9 cellular contexts compared by ENCODE assay signal in genomic region chr11:129846508-129847335, GRCh38. TPM values are rescaled to one million over a fixed set of nuclear protein-coding genes. Genes with fewer than 3 reads are reported as not detected.
DNase-seq lines count a peak whose midpoint lies in the region; ATAC-seq lines count a peak whose summit lies in the region.
"Had no signal": no experiment of that assay in that cellular context is flagged by ENCODE, and none has a peak within 500 bp of the region (broad histone marks: within the 10 kb centered on the region; RNA-seq: fewer than 3 reads in every experiment).

No MANE protein-coding gene starts in this region.

- H3K14ac ChIP-seq in mesenchymal stem cell (ENCODE audit: low read length in 2 of 2) = no peak overlapping the region

- H3K27ac Mint-ChIP-seq in activated naive CD4-positive, alpha-beta T cell treated with anti-CD3 and anti-CD28 coated beads, Interleukin-2, amount 10 ng/mL, durations not matched to agents 7 days and 5 days = peak overlapping the region; percentile 62

- no peaks in the 10 kb centered on the region for H3K79me1 ChIP-seq in mesenchymal stem cell (replicated peaks; ENCODE audit: low read length, poor library complexity, severe bottlenecking)

- ATAC-seq in GM18520 (IDR thresholded peaks at IDR 0.05; ENCODE audit: unreplicated experiment) = no peak
- ATAC-seq in GM18868 (IDR thresholded peaks at IDR 0.05; ENCODE audit: unreplicated experiment) = no peak
- no peak for ATAC-seq in GM21526 (IDR thresholded peaks at IDR 0.05; ENCODE audit: low FRiP score, unreplicated experiment)

- peaks cover 6 to 10% of the 10 kb centered on the region in 2 experiments for H3K27me3 ChIP-seq in mesenchymal stem cell (ENCODE audit: control insufficient read depth in 1 of 2, insufficient read depth in 1 of 2, low read length in 2 of 2)
- H3K27me3 ChIP-seq: heart right ventricle had no signal

- peaks cover 38% of the 10 kb centered on the region for H3K4me1 Mint-ChIP-seq in activated naive CD4-positive, alpha-beta T cell treated with anti-CD3 and anti-CD28 coated beads, Interleukin-2, amount 10 ng/mL, durations not matched to agents 7 days and 5 days

- H2BK15ac ChIP-seq in mesenchymal stem cell (ENCODE audit: low read depth, poor library complexity, severe bottlenecking) = no peak overlapping the region

- peak overlapping the region; percentile 44 for H3K27ac ChIP-seq in mesenchymal stem cell (ENCODE audit: low read length, poor library complexity, severe bottlenecking)
- H3K27ac ChIP-seq: heart right ventricle had no signal

- CTCF ChIA-PET in activated naive CD4-positive, alpha-beta T cell treated with anti-CD3 and anti-CD28 coated beads, Interleukin-2, amount 10 ng/mL, durations not matched to agents 7 days and 5 days (lab: Charles Lee) = interaction anchor here (0.7 kb wide), 1 partner anchor 39 kb away, joined by 3 read pairs; no protein-coding TSS in a partner anchor

- H3K4me3 Mint-ChIP-seq in activated naive CD4-positive, alpha-beta T cell treated with anti-CD3 and anti-CD28 coated beads, Interleukin-2, amount 10 ng/mL, durations not matched to agents 7 days and 5 days = no peak overlapping the region

- no peak overlapping the region for H3K4ac ChIP-seq in mesenchymal stem cell (ENCODE audit: low read depth in 1 of 2, low read length in 2 of 2)

- H4K91ac ChIP-seq in mesenchymal stem cell (ENCODE audit: low read length) = no peak overlapping the region

- no peaks in the 10 kb centered on the region for H3K9me3 ChIP-seq in mesenchymal stem cell (ENCODE audit: control insufficient read depth, low read length)
- H3K9me3 ChIP-seq: heart right ventricle had no signal

- no peak overlapping the region for H3K18ac ChIP-seq in mesenchymal stem cell (ENCODE audit: low read depth in 1 of 2, low read length in 2 of 2)

- H4K8ac ChIP-seq in mesenchymal stem cell (ENCODE audit: low read length) = no peak overlapping the region

- no peak overlapping the region for H3K4me3 ChIP-seq in mesenchymal stem cell (ENCODE audit: insufficient read depth in 1 of 2, low read depth in 1 of 2, low read length in 2 of 2)
- H3K4me3 ChIP-seq: heart right ventricle had no signal

- H2AK5ac ChIP-seq in mesenchymal stem cell (ENCODE audit: low read length, severe bottlenecking) = no peak overlapping the region

- H2AFZ ChIP-seq in mesenchymal stem cell (ENCODE audit: low read depth, low read length) = no peak overlapping the region

- H3K4me2 ChIP-seq in mesenchymal stem cell (ENCODE audit: low read length, poor library complexity, severe bottlenecking) = no peak overlapping the region

- H3K36me3 ChIP-seq in mesenchymal stem cell (ENCODE audit: control insufficient read depth in 1 of 2, insufficient read depth in 2 of 2, low read depth in 1 of 2, low read length in 2 of 2) = no peaks in the 10 kb centered on the region
- H3K36me3 ChIP-seq: heart right ventricle had no signal

- no peaks in the 10 kb centered on the region for H3K27me3 Mint-ChIP-seq in activated naive CD4-positive, alpha-beta T cell treated with anti-CD3 and anti-CD28 coated beads, Interleukin-2, amount 10 ng/mL, durations not matched to agents 7 days and 5 days

- no peak overlapping the region for H2BK5ac ChIP-seq in mesenchymal stem cell (ENCODE audit: low read depth, low read length, poor library complexity, severe bottlenecking)

- H3K36me3 Mint-ChIP-seq in activated naive CD4-positive, alpha-beta T cell treated with anti-CD3 and anti-CD28 coated beads, Interleukin-2, amount 10 ng/mL, durations not matched to agents 7 days and 5 days = peaks cover 25% of the 10 kb centered on the region

- H3K23ac ChIP-seq in mesenchymal stem cell (ENCODE audit: low read length in 2 of 2) = no peak overlapping the region

- no peak overlapping the region for H3K9ac ChIP-seq in mesenchymal stem cell (ENCODE audit: low read length)

- peaks cover 4% of the 10 kb centered on the region for H3K4me1 ChIP-seq in mesenchymal stem cell (ENCODE audit: control insufficient read depth, insufficient read depth, low read depth, low read length)
- H3K4me1 ChIP-seq: heart right ventricle had no signal

- no peak overlapping the region for H2BK12ac ChIP-seq in mesenchymal stem cell (ENCODE audit: low read length in 2 of 2)

- WGBS in mesenchymal stem cell = 47% methylated on average over 6 of the region's 6 CpGs

- peak; percentile 85 for DNase-seq in DMS153 (lab: John Stamatoyannopoulos, UW)
- peak; percentile 22 for DNase-seq in KG1 (lab: John Stamatoyannopoulos, UW)
- DNase-seq in activated naive CD4-positive, alpha-beta T cell treated with anti-CD3 and anti-CD28 coated beads, Interleukin-2, amount 10 ng/mL, durations not matched to agents 7 days and 5 days = no peak
- DNase-seq in mesenchymal stem cell = peak; percentile 95
- no peak for DNase-seq in HUDEP-2 (lab: John Stamatoyannopoulos, UW; ENCODE audit: unreplicated experiment in 76 of 76)
- DNase-seq: heart right ventricle had no signal

- H2BK120ac ChIP-seq in mesenchymal stem cell (ENCODE audit: low read depth, low read length) = no peak overlapping the region

- peaks cover 9% of the 10 kb centered on the region for H3K9me3 Mint-ChIP-seq in activated naive CD4-positive, alpha-beta T cell treated with anti-CD3 and anti-CD28 coated beads, Interleukin-2, amount 10 ng/mL, durations not matched to agents 7 days and 5 days

RNA-seq across cellular contexts. Expression of gene TMEM45B, which starts 31.1 kb away (rescaled TPM):
- not detected for polyA plus RNA-seq in mesenchymal stem cell (2013, experiment 1 of 2)
- not detected for polyA plus RNA-seq in mesenchymal stem cell (2013, experiment 2 of 2)
- polyA plus RNA-seq: heart right ventricle had no signal

RNA-seq across cellular contexts. Expression of gene NFRKB, which starts 48.7 kb away (rescaled TPM):
- 8.0 TPM for polyA plus RNA-seq in mesenchymal stem cell (2013, experiment 1 of 2)
- 6.7 TPM for polyA plus RNA-seq in mesenchymal stem cell (2013, experiment 2 of 2)

Comparison
In these comparisons a context has a peak if more than half of its experiments do, and no peak if none do; other contexts are left out.
1. DNase-seq: peak in DMS153 (single experiment), KG1 (single experiment) and mesenchymal stem cell (single experiment); none in activated naive CD4-positive, alpha-beta T cell treated with anti-CD3 and anti-CD28 coated beads, Interleukin-2, amount 10 ng/mL, durations not matched to agents 7 days and 5 days (single experiment) and HUDEP-2 (0 of 76).